Comparison of ENCODE assay signal across 14 cellular contexts in genomic region chr4:145580906-145581305, GRCh38.
"Had no signal": no experiment of that assay in that cellular context is flagged by ENCODE, and none has a peak within 500 bp of the region (broad histone marks: within the 10 kb centered on the region; RNA-seq: fewer than 3 reads in every experiment).

No MANE protein-coding gene starts in this region.

- H3K4me1 Mint-ChIP-seq: nephron progenitor cell had no signal

- H3K4me3 ChIP-seq: colonic mucosa, esophagus muscularis mucosa, sigmoid colon, thoracic aorta had no signal

- ATAC-seq: activated CD4-positive, CD25-positive, alpha-beta regulatory T cell treated with anti-CD3 and anti-CD28 coated beads, Interleukin-2, amount 50 U/mL, for 24 hours had no signal

- H3K9me3 ChIP-seq: colonic mucosa, esophagus muscularis mucosa, sigmoid colon, thoracic aorta had no signal

- H3K27ac ChIP-seq: colonic mucosa, esophagus muscularis mucosa, sigmoid colon, thoracic aorta had no signal

- H3K4me1 ChIP-seq: colonic mucosa, esophagus muscularis mucosa, sigmoid colon had no signal

- H3K36me3 ChIP-seq: colonic mucosa, esophagus muscularis mucosa, sigmoid colon, thoracic aorta had no signal

- DNase-seq: activated CD4-positive, alpha-beta T cell treated with anti-CD3 and anti-CD28 coated beads, Interleukin-2, amount 50 U/mL, for 1 hour; activated CD8-positive, alpha-beta memory T cell treated with anti-CD3 and anti-CD28 coated beads for 24 hours; activated naive CD4-positive, alpha-beta T cell treated with Interleukin-2 at 50 U/mL for 16 hours; aorta; colonic mucosa; mesendoderm; nephron progenitor cell; occipital lobe; sigmoid colon; stimulated activated CD4-positive, alpha-beta T cell treated with anti-CD3 and anti-CD28 coated beads, Interleukin-1b, Interleukin-23, amount 100 ng/mL, for 48 hours; T-helper 9 cell had no signal

- H3K4me3 Mint-ChIP-seq: nephron progenitor cell had no signal

- H3K27ac Mint-ChIP-seq: nephron progenitor cell had no signal

- H3K27me3 ChIP-seq: colonic mucosa, esophagus muscularis mucosa, sigmoid colon had no signal
